In the genomic region with DNA sequence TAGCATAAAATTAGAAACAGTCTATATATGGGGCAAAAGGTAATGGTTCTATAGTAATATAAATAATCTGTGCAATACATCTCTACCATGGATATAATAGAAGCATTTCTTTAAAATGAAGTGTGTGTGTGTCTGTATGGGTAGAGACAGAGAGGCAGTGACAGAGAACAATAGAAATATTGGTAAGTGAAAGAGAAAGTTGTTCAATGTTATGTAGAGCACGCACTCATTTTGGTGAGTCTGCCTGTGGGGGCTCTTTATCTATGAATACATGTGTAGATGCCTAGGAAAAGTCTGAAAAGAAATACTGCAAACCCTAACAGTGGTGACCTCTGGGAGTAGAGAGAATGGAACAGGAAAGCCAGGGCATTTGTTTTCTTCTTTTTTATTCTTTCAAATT, we compare ENCODE assay signal across 20 cellular contexts.
"Had no signal": no experiment of that assay in that cellular context is flagged by ENCODE, and none has a peak within 500 bp of the region (broad histone marks: within the 10 kb centered on the region; RNA-seq: fewer than 3 reads in every experiment).

No MANE protein-coding gene starts in this region.

- H3K79me2 ChIP-seq: parathyroid adenoma had no signal

- H3K36me3 ChIP-seq: gastrocnemius medialis, lower lobe of right lung, neutrophil, sigmoid colon, suprapubic skin, transverse colon, upper lobe of right lung, uterus had no signal

- H2AFZ ChIP-seq: parathyroid adenoma had no signal

- ATAC-seq: gastrocnemius medialis; left ventricle myocardium superior; lower lobe of right lung; natural killer cell; psoas muscle; right cardiac atrium; stimulated activated memory B cell treated with anti-CD40 and anti-IgM and Interleukin-4, amounts not matched to agents 10 μg/mL and 1 μg/mL and 100 μg/mL, for 72 hours; upper lobe of right lung had no signal

- DNase-seq: dorsolateral prefrontal cortex; effector CD4-positive, alpha-beta T cell; foreskin fibroblast; gastrocnemius medialis; head of caudate nucleus; left ventricle myocardium superior; lower lobe of right lung; natural killer cell; psoas muscle; right cardiac atrium; sigmoid colon; stimulated activated CD4-positive, alpha-beta T cell treated with anti-CD3 and anti-CD28 coated beads, Interleukin-2, amount 100 ng/mL, for 24 hours; stimulated activated CD4-positive, alpha-beta T cell treated with anti-CD3 and anti-CD28 coated beads, Interleukin-4, amount 100 ng/mL, for 4 hours; transverse colon; upper lobe of right lung; uterus had no signal

- H3K27me3 ChIP-seq: dorsolateral prefrontal cortex, gastrocnemius medialis, neutrophil, sigmoid colon, suprapubic skin, transverse colon, upper lobe of right lung, uterus had no signal

- H3K4me1 ChIP-seq: gastrocnemius medialis, lower lobe of right lung, psoas muscle, suprapubic skin, transverse colon, upper lobe of right lung had no signal

- H3K4me3 ChIP-seq: dorsolateral prefrontal cortex, gastrocnemius medialis, lower lobe of right lung, psoas muscle, sigmoid colon, suprapubic skin, transverse colon, upper lobe of right lung, uterus had no signal

- H3K27ac ChIP-seq: dorsolateral prefrontal cortex, gastrocnemius medialis, lower lobe of right lung, neutrophil, parathyroid adenoma, psoas muscle, sigmoid colon, suprapubic skin, transverse colon, upper lobe of right lung, uterus had no signal

- H3K9ac ChIP-seq: parathyroid adenoma had no signal

- H3K9me3 ChIP-seq: gastrocnemius medialis, lower lobe of right lung, neutrophil, psoas muscle, sigmoid colon, transverse colon, upper lobe of right lung, uterus had no signal
